Comparison of ENCODE assay signal across 17 cellular contexts in the genomic region with DNA sequence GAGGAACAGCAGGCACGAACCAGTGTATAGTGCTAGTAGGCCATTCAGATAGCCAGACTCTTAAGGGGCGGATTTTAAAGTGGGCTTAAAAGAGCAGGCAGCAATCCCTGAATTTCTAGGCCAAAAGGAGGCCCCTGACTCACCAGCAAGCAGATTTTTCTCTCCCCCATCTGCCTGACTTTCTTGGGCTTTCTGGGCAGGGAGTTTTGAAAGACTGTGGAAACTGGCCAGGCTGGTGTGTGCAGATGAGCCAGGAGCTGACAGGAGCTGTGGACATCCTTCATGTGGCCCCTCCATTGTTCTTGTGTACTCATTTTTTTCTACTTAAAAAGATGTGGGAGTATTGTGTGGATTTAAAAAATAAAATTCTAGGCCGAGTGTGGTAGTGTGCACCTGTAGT. TPM values are rescaled to one million over a fixed set of nuclear protein-coding genes. Genes with fewer than 3 reads are reported as not detected.
DNase-seq lines count a peak whose midpoint lies in the region; ATAC-seq and TF ChIP-seq lines count a peak whose summit lies in the region.
"Had no signal": no experiment of that assay in that cellular context is flagged by ENCODE, and none has a peak within 500 bp of the region (broad histone marks: within the 10 kb centered on the region; RNA-seq: fewer than 3 reads in every experiment).

No MANE protein-coding gene starts in this region.

- in situ Hi-C loops in GM23248 (cut with MboI) = no loop called here
- in situ Hi-C loops in G401 (cut with HindIII; ENCODE audit: low sequenced_read_pairs) = no loop called here

- DNase-seq in GM23248 (peak; percentile 86), adipocyte (ENCODE audit: low read depth) (peak; percentile 53), fibroblast of pulmonary artery (ENCODE audit: low read depth) (peak; percentile 91), osteoblast (ENCODE audit: insufficient read length, low spot score, missing footprints) (peak; percentile 84), T-helper 1 cell (no peak), G401 (ENCODE audit: low spot score) (no peak), spleen (no peak)
- DNase-seq: activated CD4-positive, alpha-beta memory T cell treated with anti-CD3 and anti-CD28 coated beads for 36 hours; activated naive CD4-positive, alpha-beta T cell treated with Interleukin-2 at 50 U/mL for 16 hours; activated T-cell treated with anti-CD3 and anti-CD28 coated beads, Interleukin-2, amount 50 U/mL, for 1 hour; aorta; NCI-H187 treated with DMSO at 0.1 percent for 48 hours; NCI-H510A treated with DMSO at 0.1 percent for 48 hours; Right ventricle myocardium superior; T-cell had no signal

- H3K9me3 ChIP-seq in GM23248 (ENCODE audit: low read depth) (no peaks in the 10 kb centered on the region), adipocyte (ENCODE audit: control insufficient read depth, low read length) (no peaks in the 10 kb centered on the region), osteoblast (ENCODE audit: low read depth, low read length) (no peaks in the 10 kb centered on the region), spleen (no peaks in the 10 kb centered on the region)

- no peak for TF ChIP-seq POLR2A in spleen (IDR thresholded peaks at IDR 0.05)

- H3K4me3 ChIP-seq in GM23248 (no peak overlapping the region), adipocyte (ENCODE audit: low read length) (no peak overlapping the region), fibroblast of pulmonary artery (replicated peaks; ENCODE audit: low read depth, low read length) (no peak overlapping the region), osteoblast (ENCODE audit: insufficient read depth, low read length) (no peak overlapping the region), spleen (no peak overlapping the region)

- no peaks in the 10 kb centered on the region for H4K20me1 ChIP-seq in GM23248 (ENCODE audit: insufficient read depth)
- peaks cover 56% of the 10 kb centered on the region for H4K20me1 ChIP-seq in osteoblast (ENCODE audit: insufficient read depth, low read length)

- intact Hi-C loops in spleen (cut with DNase I; ENCODE audit: low total_unique reads) = no loop called here

- WGBS in GM23248 (ENCODE audit: low coverage in 1 of 2, low lambda C conversion rate in 2 of 2, missing lambda C conversion rate in 2 of 2), 2 experiments = 67 to 75% methylated on average over 3 of the region's 3 CpGs
- 66 to 91% (median 79%) methylated on average over 3 of the region's 3 CpGs for WGBS in spleen, 5 donors

- peaks cover 3% of the 10 kb centered on the region; the same call in 1 of the 2 replicates for H3F3A ChIP-seq in GM23248 (ENCODE audit: insufficient read depth)

- no peaks in the 10 kb centered on the region for H3K9me2 ChIP-seq in GM23248 (ENCODE audit: insufficient read depth)

- H3K9ac ChIP-seq in GM23248 (0 out of 2 replicates have a peak overlapping the region, but pooled peaks have one; percentile 23), adipocyte (ENCODE audit: low read length) (peak overlapping the region; percentile 17)

- H3K27me3 ChIP-seq in GM23248 (replicated peaks; ENCODE audit: insufficient read depth) = no peaks in the 10 kb centered on the region
- H3K27me3 ChIP-seq in adipocyte (replicated peaks; ENCODE audit: control insufficient read depth, insufficient read depth, low read length) = no peaks in the 10 kb centered on the region
- H3K27me3 ChIP-seq in osteoblast (ENCODE audit: insufficient read depth, low read length) = no peaks in the 10 kb centered on the region
- no peaks in the 10 kb centered on the region for H3K27me3 ChIP-seq in spleen (replicated peaks in 1 of 7)

- no peaks in the 10 kb centered on the region for H3K36me3 ChIP-seq in GM23248 (ENCODE audit: low read depth)
- H3K36me3 ChIP-seq in adipocyte (ENCODE audit: control insufficient read depth, insufficient read depth, low read length, severe bottlenecking) = no peaks in the 10 kb centered on the region
- H3K36me3 ChIP-seq in osteoblast (ENCODE audit: insufficient read depth, low read length) = no peaks in the 10 kb centered on the region
- no peaks in the 10 kb centered on the region for H3K36me3 ChIP-seq in spleen

- H3K4me1 ChIP-seq in GM23248 (ENCODE audit: insufficient read depth) = peaks cover 40% of the 10 kb centered on the region
- peaks cover 15% of the 10 kb centered on the region for H3K4me1 ChIP-seq in adipocyte (ENCODE audit: control insufficient read depth, insufficient read depth, low read length)
- peaks cover 6% of the 10 kb centered on the region for H3K4me1 ChIP-seq in osteoblast (ENCODE audit: insufficient read depth, low read length)
- H3K4me1 ChIP-seq in spleen = no peaks in the 10 kb centered on the region

- ATAC-seq in GM21423 (IDR thresholded peaks at IDR 0.05; ENCODE audit: unreplicated experiment) = no peak
- ATAC-seq: T-cell had no signal

- TF ChIP-seq CTCF in fibroblast of pulmonary artery (IDR thresholded peaks at IDR 0.05; ENCODE audit: low read length, missing control alignments) (no peak), osteoblast (IDR thresholded peaks at IDR 0.05; ENCODE audit: extremely low read depth, low read depth, low read length) (no peak), spleen (IDR thresholded peaks at IDR 0.05 in 8 of 11, conservative IDR thresholded peaks at IDR 0.05 in 3 of 11) (no peak)

- H3K27ac ChIP-seq in GM23248 = no peak overlapping the region
- H3K27ac ChIP-seq in osteoblast (ENCODE audit: low read depth, low read length) = no peak overlapping the region
- H3K27ac ChIP-seq in spleen = no peak overlapping the region

- no peak overlapping the region for H3K4me2 ChIP-seq in GM23248 (ENCODE audit: unreplicated experiment)
- H3K4me2 ChIP-seq in osteoblast (ENCODE audit: insufficient read depth, low read length) = no peak overlapping the region

- H3K79me2 ChIP-seq in GM23248 (ENCODE audit: insufficient read depth) (peaks cover 58% of the 10 kb centered on the region), osteoblast (ENCODE audit: insufficient read depth, low read length) (peaks cover 60% of the 10 kb centered on the region)

- H2AFZ ChIP-seq in GM23248 = no peak overlapping the region
- H2AFZ ChIP-seq in osteoblast (ENCODE audit: low read length) = no peak overlapping the region

RNA-seq across cellular contexts. Expression of a gene that starts 59.0 kb away (rescaled TPM):
- total RNA-seq in GM23248 (2014; rRNA removed; shearing (Covaris generic)) = 5.1 and 8.3 TPM in 2 replicates
- polyA plus RNA-seq in GM23248 (2016; fragmentation: Nextera tagmentation; extraction: Ambion mirVana) = 9.0 and 9.6 TPM in 2 replicates
- total RNA-seq in osteoblast = 3.8 and 10.1 TPM in 2 replicates
- not detected in 2 replicates for total RNA-seq in G401 (2014; rRNA removed; shearing (Covaris generic))
- total RNA-seq in spleen = 10 to 100 TPM in 1 of 7 donors, 1 to 10 TPM in 5, under 1 TPM in 1; 0.51 to 10.6 (median 1.7) TPM
- polyA plus RNA-seq in spleen = under 1 TPM; 0.22 to 0.32 (median 0.23) TPM
- total RNA-seq: activated CD4-positive, alpha-beta memory T cell treated with anti-CD3 and anti-CD28 coated beads for 36 hours; mononuclear cell had no signal

Comparison
In these comparisons a context has a peak if more than half of its experiments do, and no peak if none do; other contexts are left out.
1. DNase-seq: peak in GM23248 (single experiment), adipocyte (single experiment), fibroblast of pulmonary artery (single experiment) and osteoblast (single experiment); none in T-helper 1 cell (0 of 5), G401 (single experiment) and spleen (single experiment).